Comparison of ENCODE assay signal across 26 cellular contexts in genomic region chr5:139995929-139996328, GRCh38.
"Had no signal": no experiment of that assay in that cellular context is flagged by ENCODE, and none has a peak within 500 bp of the region (broad histone marks: within the 10 kb centered on the region; RNA-seq: fewer than 3 reads in every experiment).

No MANE protein-coding gene starts in this region.

- H3K27ac ChIP-seq: neural progenitor cell, ovary, parathyroid adenoma, psoas muscle, skin epidermis, stomach, thoracic aorta, thyroid gland, tibial nerve, upper lobe of left lung, vagina had no signal

- H3K4me2 ChIP-seq: neural progenitor cell had no signal

- ATAC-seq: naive thymus-derived CD4-positive, alpha-beta T cell; natural killer cell; psoas muscle; right cardiac atrium; sciatic nerve; stimulated activated effector memory CD8-positive, alpha-beta T cell treated with anti-CD3 and anti-CD28 coated beads, Interleukin-12 subunit alpha, Interleukin-12 subunit beta, amount 100 ng/mL, for 72 hours; stimulated activated naive B cell treated with anti-CD40 and anti-IgM and Interleukin-4, amounts not matched to agents 10 μg/mL and 1 μg/mL and 100 μg/mL, for 72 hours had no signal

- H3K9ac ChIP-seq: neural progenitor cell, parathyroid adenoma had no signal

- H3K4me3 ChIP-seq: neural progenitor cell, ovary, psoas muscle, skin epidermis, stomach, thoracic aorta, thyroid gland, tibial nerve, upper lobe of left lung, vagina had no signal

- H3K9me3 ChIP-seq: ovary, psoas muscle, stomach, thoracic aorta, thyroid gland, tibial nerve, upper lobe of left lung, vagina had no signal

- H3K36me3 ChIP-seq: neural progenitor cell, ovary, stomach, thoracic aorta, thyroid gland, tibial nerve, upper lobe of left lung, vagina had no signal

- DNase-seq: naive thymus-derived CD4-positive, alpha-beta T cell; natural killer cell; occipital lobe; ovary; posterior cingulate gyrus; psoas muscle; right cardiac atrium; stimulated activated CD4-positive, alpha-beta T cell treated with anti-CD3 and anti-CD28 coated beads, Interleukin-15, amount 100 ng/mL, for 24 hours; stimulated activated CD4-positive, alpha-beta T cell treated with anti-CD3 and anti-CD28 coated beads, Interleukin-2, amount 100 ng/mL, for 24 hours; stimulated activated CD4-positive, alpha-beta T cell treated with anti-CD3 and anti-CD28 coated beads, Interleukin-2, amount 100 ng/mL, for 48 hours; stimulated activated CD4-positive, alpha-beta T cell treated with anti-CD3 and anti-CD28 coated beads, Interleukin-4, amount 100 ng/mL, for 24 hours; stimulated activated naive B cell treated with anti-CD40 and anti-IgM and Interleukin-4, amounts not matched to agents 10 μg/mL and 1 μg/mL and 100 μg/mL, for 72 hours; stimulated activated naive CD4-positive, alpha-beta T cell treated with Interleukin-2 at 50 U/mL for 16 hours; stomach; thyroid gland; trophoblast cell; upper lobe of left lung had no signal

- H2AFZ ChIP-seq: neural progenitor cell, parathyroid adenoma had no signal

- FAIRE-seq: urothelium cell line had no signal

- H3K4me1 ChIP-seq: neural progenitor cell, parathyroid adenoma, stomach, tibial nerve, upper lobe of left lung, vagina had no signal

- H3K27me3 ChIP-seq: ovary, thyroid gland, tibial nerve, upper lobe of left lung, vagina had no signal
